ENCODE assay signal across 7 cellular contexts in genomic region chr2:135913726-135914365, GRCh38. TPM values are rescaled to one million over a fixed set of nuclear protein-coding genes. Genes with fewer than 3 reads are reported as not detected.
DNase-seq lines count a peak whose midpoint lies in the region; ATAC-seq, FAIRE-seq and TF ChIP-seq lines count a peak whose summit lies in the region.

No MANE protein-coding gene starts in this region.

- H3K79me2 ChIP-seq in OCI-LY3 (ENCODE audit: low read length) (no peaks in the 10 kb centered on the region), GM12878 (ENCODE audit: control insufficient read depth, insufficient read depth, low read length) (no peaks in the 10 kb centered on the region)

- peaks cover 24% of the 10 kb centered on the region for H3K36me3 ChIP-seq in HAP-1 (replicated peaks)
- H3K36me3 ChIP-seq in OCI-LY3 (replicated peaks; ENCODE audit: low read depth, low read length) = peaks cover 28% of the 10 kb centered on the region
- H3K36me3 ChIP-seq in GM12878 (ENCODE audit: control insufficient read depth in 2 of 2, insufficient read depth in 2 of 2, low read length in 1 of 2) = peaks cover 0 to 11% of the 10 kb centered on the region in 2 experiments; a peak in 1 of 4 replicates
- peaks cover 0 to 37% of the 10 kb centered on the region in 2 donors for H3K36me3 ChIP-seq in left lung
- H3K36me3 ChIP-seq in thoracic aorta = peaks cover 6% of the 10 kb centered on the region

- FAIRE-seq in GM12878 (lab: Jason Lieb, UNC) = peak; percentile 18

- ATAC-seq in GM12878 = peak; percentile 75
- ATAC-seq in left lung = peak; percentile 71
- no peak for ATAC-seq in thoracic aorta (ENCODE audit: insufficient number of reproducible peaks, low FRiP score, low read depth)
- no peak for ATAC-seq in GM21576 (IDR thresholded peaks at IDR 0.05; ENCODE audit: unreplicated experiment)

- H3K9me3 ChIP-seq in HAP-1 (no peaks in the 10 kb centered on the region), OCI-LY3 (ENCODE audit: insufficient read depth, low read length) (no peaks in the 10 kb centered on the region), GM12878 (replicated peaks; ENCODE audit: control insufficient read depth, insufficient read depth, low read length) (no peaks in the 10 kb centered on the region), left lung (no peaks in the 10 kb centered on the region), thoracic aorta (no peaks in the 10 kb centered on the region)

- no peak overlapping the region for H3K9ac ChIP-seq in OCI-LY3 (ENCODE audit: low read length)
- H3K9ac ChIP-seq in GM12878 (ENCODE audit: control insufficient read depth, insufficient read depth, low read length) = no peak overlapping the region

- CTCF ChIA-PET in GM12878 (lab: Yijun Ruan, JAX) = interaction anchor here (0.6 to 7.4 kb wide), 76 partner anchors 8 to 925 kb away, joined by 3 to 378 read pairs (median 4); partner anchors contain the start of gene DARS1

- in situ Hi-C loops in HAP-1 (cut with MboI; ENCODE audit: low sequenced_read_pairs) (no loop called here), GM12878 (cut with MboI) (loop anchor here (25.0 kb wide), 1 partner anchor 1923 kb away; no protein-coding TSS in a partner anchor)

- SMC1A ChIA-PET in GM12878 (lab: Charles Lee; ENCODE audit: uncharacterized antibody, unreplicated experiment) = interaction anchor here (0.6 to 7.1 kb wide), 60 partner anchors 9 to 483 kb away, joined by 3 to 348 read pairs (median 4); partner anchors contain the start of gene MCM6

- H3K27me3 ChIP-seq in HAP-1 (ENCODE audit: low read depth) (no peaks in the 10 kb centered on the region), OCI-LY3 (ENCODE audit: low read depth, low read length) (no peaks in the 10 kb centered on the region), GM12878 (replicated peaks in 1 of 2; ENCODE audit: control insufficient read depth in 2 of 2, insufficient read depth in 2 of 2, low read length in 1 of 2) (no peaks in the 10 kb centered on the region), left lung (no peaks in the 10 kb centered on the region), thoracic aorta (replicated peaks; ENCODE audit: insufficient read depth) (no peaks in the 10 kb centered on the region)

- TF ChIP-seq EP300 in GM12878 (IDR thresholded peaks at IDR 0.05; ENCODE audit: borderline replicate concordance in 1 of 2, control insufficient read depth in 1 of 2, low read depth in 2 of 2, low read length in 2 of 2) = no peak

- WGBS in GM12878 (ENCODE audit: insufficient coverage, insufficient replicate concordance, low lambda C conversion rate, missing lambda C conversion rate) = 62% methylated on average over 5 of the region's 5 CpGs

- POLR2A ChIA-PET in GM12878 (lab: Charles Lee) = interaction anchor here (0.6 to 1.6 kb wide), 5 partner anchors 16 to 470 kb away, joined by 3 to 7 read pairs (median 6); no protein-coding TSS in a partner anchor

- DNase-seq in DMS 273 treated with DMSO at 0.1 percent for 48 hours (lab: John Stamatoyannopoulos, UW) (peak; percentile 4), HAP-1 (ENCODE audit: low spot score in 2 of 2) (peak; percentile 59 to 61), GM12878 (ENCODE audit: low read depth, low spot score) (no peak), left lung (no peak), thoracic aorta (ENCODE audit: low spot score) (no peak)

- no peak for TF ChIP-seq POLR2A in GM12878 (IDR thresholded peaks at IDR 0.05; ENCODE audit: low read depth, low read length)

- H3K4me1 ChIP-seq in HAP-1 (no peaks in the 10 kb centered on the region), OCI-LY3 (ENCODE audit: low read length) (no peaks in the 10 kb centered on the region), GM12878 (ENCODE audit: control insufficient read depth, insufficient read depth, low read length) (no peaks in the 10 kb centered on the region), left lung (no peaks in the 10 kb centered on the region), thoracic aorta (ENCODE audit: control insufficient read depth in 1 of 2, low read depth in 2 of 2) (no peaks in the 10 kb centered on the region)

- peak; percentile 75 for TF ChIP-seq CTCF in OCI-LY3 (IDR thresholded peaks at IDR 0.05; ENCODE audit: low read depth, low read length)
- peak; percentile 58 to 68 (median 63); a peak in 5 of 6 replicates for TF ChIP-seq CTCF in GM12878 (IDR thresholded peaks at IDR 0.05 in 2 of 3, conservative IDR thresholded peaks at IDR 0.05 in 1 of 3; ENCODE audit: control insufficient read depth in 2 of 3, extremely low read depth in 1 of 3, insufficient read depth in 1 of 3, low read depth in 3 of 3, low read length in 3 of 3)
- TF ChIP-seq CTCF in left lung (IDR thresholded peaks at IDR 0.05) = peak; percentile 75
- TF ChIP-seq CTCF in thoracic aorta (IDR thresholded peaks at IDR 0.05) = peak; percentile 72

- H3K27ac ChIP-seq in OCI-LY3 (ENCODE audit: low read length) (no peak overlapping the region), GM12878 (ENCODE audit: control insufficient read depth, insufficient read depth) (no peak overlapping the region), left lung (peak overlapping the region in 1 of 2 donors; percentile 9), thoracic aorta (no peak overlapping the region)

- TF ChIP-seq RAD21 in GM12878 (IDR thresholded peaks at IDR 0.05; ENCODE audit: insufficient read depth, low read depth, low read length) = peak; percentile 75

- RAD21 ChIA-PET in GM12878 (lab: Charles Lee; ENCODE audit: unreplicated experiment) = interaction anchor here (0.6 to 7.4 kb wide), 44 partner anchors 8 to 910 kb away, joined by 3 to 254 read pairs (median 4); no protein-coding TSS in a partner anchor

- H3K4me2 ChIP-seq in OCI-LY3 (ENCODE audit: low read length) (no peak overlapping the region), GM12878 (ENCODE audit: control insufficient read depth, insufficient read depth) (no peak overlapping the region)

- intact Hi-C loops in GM12878 (cut with micrococcal nuclease; ENCODE audit: unreplicated experiment) (loop anchor here (5.0 kb wide), 1 partner anchor 293 kb away; no protein-coding TSS in a partner anchor), left lung (cut with DNase I) (loop anchor here in 1 of 2 donors (10.0 kb wide), 1 partner anchor 471 kb away; no protein-coding TSS in a partner anchor)

- no TSS peak for BruUV-seq in GM12878 (replicated peaks; lab: Mats Ljungman, UMichigan)

- H2AFZ ChIP-seq in OCI-LY3 (ENCODE audit: low read depth, low read length) = no peak overlapping the region
- no peak overlapping the region for H2AFZ ChIP-seq in GM12878 (ENCODE audit: control insufficient read depth, low read depth, low read length)

- H3K4me3 ChIP-seq in HAP-1 (no peak overlapping the region), OCI-LY3 (ENCODE audit: low read length) (no peak overlapping the region), GM12878 (no peak overlapping the region), left lung (no peak overlapping the region), thoracic aorta (no peak overlapping the region)

- H4K20me1 ChIP-seq in OCI-LY3 (ENCODE audit: insufficient read depth, low read length) = no peaks in the 10 kb centered on the region
- H4K20me1 ChIP-seq in GM12878 (ENCODE audit: control insufficient read depth, insufficient read depth) = no peaks in the 10 kb centered on the region

TF ChIP-seq in GM12878, 131 proteins besides CTCF, POLR2A, EP300 and RAD21 (continues in another document):
- TF ChIP-seq EGR1 (IDR thresholded peaks at IDR 0.05; ENCODE audit: borderline replicate concordance in 1 of 2, low read depth in 2 of 2, low read length in 2 of 2) = no peak
- no peak for TF ChIP-seq PAX8 (IDR thresholded peaks at IDR 0.05)
- no peak for TF ChIP-seq MTA2 (IDR thresholded peaks at IDR 0.05; ENCODE audit: low read depth)
- no peak for TF ChIP-seq IKZF1 (conservative IDR thresholded peaks at IDR 0.05)

RNA-seq across cellular contexts. Expression of gene MCM6, which starts 37.6 kb away (rescaled TPM):
- 50.4 and 55.8 TPM in 2 replicates for total RNA-seq in GM12878 (2013; cell fraction: nucleolus; rRNA removed)
- total RNA-seq in GM12878 (2014; rRNA removed) = 63.4 and 68.5 TPM in 2 replicates
- total RNA-seq in GM12878 (2014; rRNA removed; fragmentation: Illumina TruSeq; extraction: Trizol) = 63.2 and 63.4 TPM in 2 replicates
- 89.7 and 92.9 TPM in 2 replicates for total RNA-seq in GM12878 (2021)
- 40.3 TPM for polyA plus RNA-seq in GM12878 (2011; ENCODE audit: low read depth)
- 118 and 136 TPM in 2 replicates for polyA plus RNA-seq in GM12878 (2011; rRNA removed)
- 74.9 and 83.7 TPM in 2 replicates for polyA plus RNA-seq in GM12878 (2011; cell fraction: cytosol; rRNA removed)
- 46.4 and 68.7 TPM in 2 replicates for polyA plus RNA-seq in GM12878 (2011; cell fraction: nucleus; rRNA removed)
- polyA plus RNA-seq in GM12878 (2012) = 34.7 and 41.0 TPM in 2 replicates
- polyA plus RNA-seq in GM12878 (2014; fragmentation: Illumina TruSeq; extraction: Trizol) = 97.4 and 108 TPM in 2 replicates
- polyA plus RNA-seq in GM12878 (2014; fragmentation: Nextera tagmentation; extraction: Ambion mirVana) = 10 to 100 TPM; 37.4 to 74.4 TPM
- 68.6 and 79.5 TPM in 2 replicates for polyA plus RNA-seq in GM12878 (2014; rRNA removed)
- 10 to 100 TPM; 85.0 to 89.9 TPM for polyA plus RNA-seq in GM12878 (2016; fragmentation: Nextera tagmentation; extraction: Ambion mirVana)
- 124 and 156 TPM in 2 replicates for polyA minus RNA-seq in GM12878 (2011; rRNA and poly(A)+ RNA removed)
- 44.2 and 46.8 TPM in 2 replicates for polyA minus RNA-seq in GM12878 (2011; cell fraction: cytosol; rRNA and poly(A)+ RNA removed)
- 23.0 and 38.4 TPM in 2 replicates for polyA minus RNA-seq in GM12878 (2011; cell fraction: nucleus; rRNA and poly(A)+ RNA removed)
- 10 to 100 TPM; 21.1 to 32.9 TPM for total RNA-seq in left lung
- 10 to 100 TPM in 1 of 2 donors, 1 to 10 TPM in 1; 8.7 to 16.9 TPM for total RNA-seq in thoracic aorta

Comparison
In these comparisons a context has a peak if more than half of its experiments do, and no peak if none do; other contexts are left out.
1. DNase-seq: peak in DMS 273 treated with DMSO at 0.1 percent for 48 hours (single experiment) and HAP-1 (2 of 2); none in GM12878 (single experiment), left lung (0 of 2) and thoracic aorta (single experiment).
2. ATAC-seq: peak in GM12878 (single experiment) and left lung (single experiment); none in thoracic aorta (single experiment) and GM21576 (single experiment).
3. Peak in every context shown above with its lines, with median percentiles within 50 percentile points of each other: CTCF ChIP-seq.